In genomic region chr13:74732736-74733135, GRCh38 we compare ENCODE assay signal across 19 cellular contexts.
DNase-seq lines count a peak whose midpoint lies in the region; ATAC-seq, FAIRE-seq and TF ChIP-seq lines count a peak whose summit lies in the region.
"Had no signal": no experiment of that assay in that cellular context is flagged by ENCODE, and none has a peak within 500 bp of the region (broad histone marks: within the 10 kb centered on the region; RNA-seq: fewer than 3 reads in every experiment).

No MANE protein-coding gene starts in this region.

- no peaks in the 10 kb centered on the region for H3K9me3 ChIP-seq in H1 (ENCODE audit: insufficient read depth in 2 of 2, low read depth in 1 of 2, low read length in 1 of 2)
- H3K9me3 ChIP-seq in neuronal stem cell (replicated peaks in 1 of 2; ENCODE audit: control insufficient read depth in 2 of 2, insufficient read depth in 1 of 2, low read depth in 1 of 2, low read length in 2 of 2) = peaks cover 1 to 24% of the 10 kb centered on the region in 2 donors
- H3K9me3 ChIP-seq: BE2C had no signal

- H3K4ac ChIP-seq in H1 (replicated peaks; ENCODE audit: insufficient read length, low read depth, low read length) = no peak overlapping the region
- H3K4ac ChIP-seq in neuronal stem cell (ENCODE audit: low read length) = no peak overlapping the region

- ATAC-seq in GM23338 (no peak), WTC11 (0 out of 2 replicates have a peak, but pooled peaks have one; percentile 22)
- ATAC-seq: GM12878 had no signal

- H3K27me3 ChIP-seq in GM23338 (ENCODE audit: insufficient read depth) (no peaks in the 10 kb centered on the region), H1 (replicated peaks in 1 of 4; ENCODE audit: control insufficient read depth in 3 of 4, extremely low read depth in 1 of 4, insufficient read depth in 3 of 4, low read length in 3 of 4) (no peaks in the 10 kb centered on the region), neuronal stem cell (ENCODE audit: control insufficient read depth in 3 of 3, insufficient read depth in 3 of 3, low read depth in 1 of 3, low read length in 3 of 3) (no peaks in the 10 kb centered on the region)
- H3K27me3 ChIP-seq: BE2C had no signal

- no peak for TF ChIP-seq POLR2A in H1 (IDR thresholded peaks at IDR 0.05; ENCODE audit: control extremely low read depth in 1 of 2, low read depth in 2 of 2, low read length in 2 of 2)

- H3K79me1 ChIP-seq in H1 (ENCODE audit: low read depth, low read length) = no peaks in the 10 kb centered on the region
- no peaks in the 10 kb centered on the region for H3K79me1 ChIP-seq in neuronal stem cell (ENCODE audit: low read depth, low read length)

- H3K18ac ChIP-seq in H1 (ENCODE audit: extremely low read depth, low read length) (no peak overlapping the region), neuronal stem cell (ENCODE audit: low read length) (peak overlapping the region; percentile 7)

- H2BK15ac ChIP-seq in H1 (ENCODE audit: low read length) (no peak overlapping the region), neuronal stem cell (ENCODE audit: low read length) (no peak overlapping the region)

- H3K4me1 Mint-ChIP-seq in GM23338 (peaks cover 16% of the 10 kb centered on the region; the same call in 2 of the 3 replicates), WTC11 (peaks cover 29% of the 10 kb centered on the region), Calu3 (ENCODE audit: low read depth, unreplicated experiment) (no peaks in the 10 kb centered on the region)
- H3K4me1 Mint-ChIP-seq: CD4-positive, CD25-positive, alpha-beta regulatory T cell; CD8-positive, alpha-beta memory T cell had no signal

- H3K56ac ChIP-seq in H1 (replicated peaks; ENCODE audit: insufficient read length, low read depth, low read length) = no peak overlapping the region

- H2BK120ac ChIP-seq in H1 (replicated peaks; ENCODE audit: low read depth, low read length) = no peak overlapping the region
- H2BK120ac ChIP-seq in neuronal stem cell (ENCODE audit: low read depth, low read length) = no peak overlapping the region

- CTCF ChIA-PET in WTC11 (lab: Charles Lee) = no interaction called here
- CTCF ChIA-PET in H1 (lab: Charles Lee; ENCODE audit: partially characterized antibody) = interaction anchor here (0.9 to 1.7 kb wide), 2 partner anchors 15 to 525 kb away, joined by 3 to 6 read pairs; no protein-coding TSS in a partner anchor
- CTCF ChIA-PET in Calu3 (lab: Charles Lee) = no interaction called here

- no peak overlapping the region for H3K27ac ChIP-seq in GM23338 (ENCODE audit: low read depth)
- H3K27ac ChIP-seq in H1 (ENCODE audit: low read depth, low read length) = no peak overlapping the region
- no peak overlapping the region for H3K27ac ChIP-seq in neuronal stem cell (replicated peaks; ENCODE audit: low read length)

- DNase-seq in GM23338 (ENCODE audit: low spot score) = no peak
- no peak for DNase-seq in WTC11 (ENCODE audit: low spot score)
- no peak for DNase-seq in H1 (ENCODE audit: low read depth in 1 of 2, low spot score in 2 of 2)
- no peak for DNase-seq in neuronal stem cell (ENCODE audit: low spot score)
- no peak for DNase-seq in central memory CD4-positive, alpha-beta T cell
- no peak for DNase-seq in Calu3
- DNase-seq in NK-92 treated with Interleukin-12 subunit alpha and Interleukin-12 subunit beta, amount 100 ng/mL, for 24 hours (lab: John Stamatoyannopoulos, UW) = no peak
- no peak for DNase-seq in SW 1271 (lab: John Stamatoyannopoulos, UW)
- DNase-seq: ACHN; BE2C; CD4-positive, CD25-positive, alpha-beta regulatory T cell; CD8-positive, alpha-beta memory T cell; COR-L47; DMS79 treated with DMSO at 0.1 percent for 48 hours; GOT3; H9 had no signal

- H3K79me2 ChIP-seq in GM23338 (replicated peaks; ENCODE audit: insufficient read depth) (no peaks in the 10 kb centered on the region), H1 (ENCODE audit: control insufficient read depth in 1 of 2, insufficient read depth in 2 of 2, low read length in 2 of 2) (no peaks in the 10 kb centered on the region)

- H3K14ac ChIP-seq in H1 (ENCODE audit: insufficient read length) (no peak overlapping the region), neuronal stem cell (ENCODE audit: low read length) (no peak overlapping the region)

- no peak for TF ChIP-seq EP300 in H1 (IDR thresholded peaks at IDR 0.05; ENCODE audit: borderline replicate concordance in 1 of 2, low read depth in 2 of 2, low read length in 2 of 2)

- no peak overlapping the region for H3K9ac ChIP-seq in H1 (replicated peaks in 1 of 4; ENCODE audit: extremely low read depth in 1 of 4, low read depth in 3 of 4, low read length in 3 of 4)
- no peak overlapping the region for H3K9ac ChIP-seq in neuronal stem cell (ENCODE audit: low read depth, low read length, poor library complexity)

- intact Hi-C loops in Calu3 (cut with micrococcal nuclease; ENCODE audit: unreplicated experiment) = no loop called here

- H4K5ac ChIP-seq in H1 (ENCODE audit: insufficient read length, low read depth, low read length) = no peak overlapping the region

- POLR2A ChIA-PET in WTC11 (lab: Charles Lee) (no interaction called here), H1 (lab: Charles Lee; ENCODE audit: partially characterized antibody) (no interaction called here)

- no peak for TF ChIP-seq CTCF in GM23338 (conservative IDR thresholded peaks at IDR 0.05; ENCODE audit: low read depth in 2 of 2)
- no peak for TF ChIP-seq CTCF in WTC11 (IDR thresholded peaks at IDR 0.05)
- no peak for TF ChIP-seq CTCF in H1 (IDR thresholded peaks at IDR 0.05; ENCODE audit: control extremely low read depth in 1 of 3, insufficient read depth in 1 of 3, low read depth in 1 of 3, low read length in 3 of 3)
- TF ChIP-seq CTCF in Calu3 (IDR thresholded peaks at IDR 0.05; ENCODE audit: unreplicated experiment) = no peak

- no peak overlapping the region for H3K4me2 ChIP-seq in GM23338
- H3K4me2 ChIP-seq in H1 (ENCODE audit: insufficient read depth in 1 of 2, low read depth in 2 of 2, low read length in 2 of 2) = no peak overlapping the region
- no peak overlapping the region for H3K4me2 ChIP-seq in neuronal stem cell (ENCODE audit: insufficient read depth, low read length, poor library complexity, severe bottlenecking)

- H3K23me2 ChIP-seq in H1 (ENCODE audit: low read depth, low read length) = no peaks in the 10 kb centered on the region

- H4K91ac ChIP-seq in H1 (replicated peaks; ENCODE audit: insufficient read length, low read length) = no peak overlapping the region
- no peak overlapping the region for H4K91ac ChIP-seq in neuronal stem cell (ENCODE audit: low read depth, low read length, poor library complexity)

- H3K36me3 Mint-ChIP-seq in GM23338 (ENCODE audit: low read depth) (no peaks in the 10 kb centered on the region), WTC11 (no peaks in the 10 kb centered on the region), Calu3 (ENCODE audit: insufficient read depth, unreplicated experiment) (no peaks in the 10 kb centered on the region)
- H3K36me3 Mint-ChIP-seq: CD4-positive, CD25-positive, alpha-beta regulatory T cell had no signal

- WGBS in H1 (ENCODE audit: extremely low coverage in 1 of 2, insufficient coverage in 1 of 2, insufficient read length in 1 of 2, insufficient replicate concordance in 2 of 2, low coverage in 1 of 2, low lambda C conversion rate in 2 of 2, missing lambda C conversion rate in 1 of 2), 2 experiments = 92% methylated on average over 7 of the region's 7 CpGs; no CpG with 5 or more reads in 1 of the 2 experiments
- WGBS in neuronal stem cell (ENCODE audit: extremely low coverage in 2 of 2, insufficient read length in 2 of 2, insufficient replicate concordance in 1 of 2), 2 donors = no CpG with 5 or more reads among the region's 7 CpGs

- FAIRE-seq in H1 (lab: Jason Lieb, UNC) = no peak
- FAIRE-seq: A204.1, D721Med, GM12878 had no signal

- H2AFZ ChIP-seq in GM23338 (peak overlapping the region; percentile 57; the same call in 1 of the 2 replicates), H1 (ENCODE audit: low read length) (peak overlapping the region; percentile 64), neuronal stem cell (ENCODE audit: low read length) (no peak overlapping the region)

- peaks cover 16% of the 10 kb centered on the region for H3K4me1 ChIP-seq in GM23338 (ENCODE audit: insufficient read depth)
- no peaks in the 10 kb centered on the region for H3K4me1 ChIP-seq in H1 (replicated peaks in 1 of 4; ENCODE audit: control insufficient read depth in 3 of 4, insufficient read depth in 4 of 4, low read length in 3 of 4)
- peaks cover 4 to 27% of the 10 kb centered on the region in 2 donors for H3K4me1 ChIP-seq in neuronal stem cell (ENCODE audit: control insufficient read depth in 2 of 2, insufficient read depth in 1 of 2, low read depth in 1 of 2, low read length in 2 of 2)
- H3K4me1 ChIP-seq: BE2C had no signal

- H2BK12ac ChIP-seq in H1 (ENCODE audit: low read depth, low read length) (no peak overlapping the region), neuronal stem cell (ENCODE audit: low read length) (no peak overlapping the region)

- H2BK20ac ChIP-seq in H1 (ENCODE audit: low read length) = peak overlapping the region; percentile 43; the same call in 1 of the 2 replicates

- H2BK5ac ChIP-seq in H1 (ENCODE audit: low read depth, low read length) = no peak overlapping the region
- H2BK5ac ChIP-seq in neuronal stem cell (ENCODE audit: low read length) = no peak overlapping the region

- peaks cover 9% of the 10 kb centered on the region for H3K9me2 ChIP-seq in GM23338 (ENCODE audit: insufficient read depth)

- H3K9me3 Mint-ChIP-seq in GM23338 (no peaks in the 10 kb centered on the region), WTC11 (peaks cover 13% of the 10 kb centered on the region), Calu3 (ENCODE audit: low read depth, unreplicated experiment) (peaks cover 2% of the 10 kb centered on the region)
- H3K9me3 Mint-ChIP-seq: CD8-positive, alpha-beta memory T cell; H9 had no signal

- H3K27me3 Mint-ChIP-seq in GM23338 (ENCODE audit: insufficient read depth, low read depth, poor library complexity) (no peaks in the 10 kb centered on the region), WTC11 (ENCODE audit: low read depth) (no peaks in the 10 kb centered on the region), Calu3 (ENCODE audit: unreplicated experiment) (no peaks in the 10 kb centered on the region)

- H3K4me3 ChIP-seq in GM23338 = no peak overlapping the region
- no peak overlapping the region for H3K4me3 ChIP-seq in H1 (ENCODE audit: extremely low read depth in 1 of 4, insufficient read depth in 2 of 4, low read depth in 3 of 4, low read length in 4 of 4)
- no peak overlapping the region for H3K4me3 ChIP-seq in neuronal stem cell (ENCODE audit: low read length in 2 of 2)
- H3K4me3 ChIP-seq: GM12878 had no signal

- H3K23ac ChIP-seq in H1 (ENCODE audit: insufficient read length) = no peak overlapping the region
- no peak overlapping the region for H3K23ac ChIP-seq in neuronal stem cell (ENCODE audit: low read depth, low read length, poor library complexity)

- H3K4me3 Mint-ChIP-seq in GM23338 (no peak overlapping the region), WTC11 (no peak overlapping the region), Calu3 (ENCODE audit: low read depth, unreplicated experiment) (no peak overlapping the region)
- H3K4me3 Mint-ChIP-seq: CD8-positive, alpha-beta memory T cell; H9 had no signal

- H3K36me3 ChIP-seq in GM23338 (ENCODE audit: insufficient read depth) (no peaks in the 10 kb centered on the region), H1 (ENCODE audit: control insufficient read depth in 2 of 4, insufficient read depth in 4 of 4, low read length in 3 of 4) (no peaks in the 10 kb centered on the region), neuronal stem cell (replicated peaks in 1 of 2; ENCODE audit: control insufficient read depth in 2 of 2, insufficient read depth in 2 of 2, low read length in 2 of 2) (no peaks in the 10 kb centered on the region)
- H3K36me3 ChIP-seq: BE2C had no signal

- no TSS peak for BruUV-seq in Calu3 (replicated peaks; lab: Mats Ljungman, UMichigan)

- no peaks in the 10 kb centered on the region for H3F3A ChIP-seq in GM23338 (replicated peaks; ENCODE audit: low read depth)

- TF ChIP-seq RAD21 in H1 (IDR thresholded peaks at IDR 0.05 in 1 of 2, conservative IDR thresholded peaks at IDR 0.05 in 1 of 2; ENCODE audit: low read depth in 2 of 2, low read length in 2 of 2) = no peak

- H4K20me1 ChIP-seq in GM23338 (replicated peaks; ENCODE audit: insufficient read depth) (no peaks in the 10 kb centered on the region), H1 (replicated peaks in 1 of 2; ENCODE audit: control insufficient read depth in 1 of 2, insufficient read depth in 2 of 2, low read length in 2 of 2) (no peaks in the 10 kb centered on the region)

- H3K27ac Mint-ChIP-seq in GM23338 (0 out of 2 replicates have a peak overlapping the region, but pooled peaks have one; percentile 14), WTC11 (no peak overlapping the region), Calu3 (ENCODE audit: unreplicated experiment) (no peak overlapping the region)
- H3K27ac Mint-ChIP-seq: CD4-positive, CD25-positive, alpha-beta regulatory T cell; CD8-positive, alpha-beta memory T cell; H9 had no signal

- H4K8ac ChIP-seq in H1 (ENCODE audit: extremely low read depth, insufficient read depth, low read length) (no peak overlapping the region), neuronal stem cell (ENCODE audit: low read depth, low read length) (no peak overlapping the region)

- H2AK5ac ChIP-seq in H1 (ENCODE audit: low read depth, low read length) (no peak overlapping the region), neuronal stem cell (ENCODE audit: low read depth, low read length) (no peak overlapping the region)
